ENCODE assay signal across 22 cellular contexts in the genomic region with DNA sequence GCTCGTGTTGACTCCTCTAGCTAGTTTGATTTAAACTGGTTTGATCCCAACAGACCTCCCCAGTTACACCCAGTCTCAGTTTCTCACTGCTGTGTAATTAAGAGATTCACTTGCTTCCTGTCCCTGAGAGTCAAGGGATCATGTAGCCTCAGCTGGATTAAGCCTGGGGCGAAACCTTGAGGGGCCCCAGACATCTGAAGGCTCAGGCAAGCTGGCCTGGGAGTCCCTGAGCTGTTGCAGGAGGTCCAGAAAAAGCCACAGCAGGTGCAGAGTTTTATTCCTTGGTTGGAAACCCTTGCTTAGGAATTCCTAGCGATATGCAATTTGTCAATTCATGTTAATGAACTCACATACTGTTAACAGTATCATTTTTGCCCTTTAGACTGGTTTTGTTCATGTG. TPM values are rescaled to one million over a fixed set of nuclear protein-coding genes. Genes with fewer than 3 reads are reported as not detected.
DNase-seq lines count a peak whose midpoint lies in the region; ATAC-seq and TF ChIP-seq lines count a peak whose summit lies in the region.
"Had no signal": no experiment of that assay in that cellular context is flagged by ENCODE, and none has a peak within 500 bp of the region (broad histone marks: within the 10 kb centered on the region; RNA-seq: fewer than 3 reads in every experiment).

No MANE protein-coding gene starts in this region.

- peak; percentile 48 for DNase-seq in NCI-H82 (lab: John Stamatoyannopoulos, UW)
- DNase-seq in NCI-H82 treated with DMSO at 0.1 percent for 48 hours (lab: John Stamatoyannopoulos, UW; ENCODE audit: unreplicated experiment) = no peak
- no peak for DNase-seq in glutamatergic neuron
- DNase-seq in nephron progenitor cell = no peak
- DNase-seq in CD14-positive monocyte (ENCODE audit: low spot score) = no peak
- no peak for DNase-seq in Peyer's patch
- DNase-seq: AML-193; Calu3; CD8-positive, alpha-beta T cell; DMS 273 treated with DMSO at 0.1 percent for 48 hours; DMS53; DND-41; EL; HCEC 1CT had no signal

- H3K27me3 Mint-ChIP-seq in glutamatergic neuron (ENCODE audit: unreplicated experiment) = no peaks in the 10 kb centered on the region
- no peaks in the 10 kb centered on the region for H3K27me3 Mint-ChIP-seq in nephron progenitor cell (ENCODE audit: low read depth, poor library complexity)
- H3K27me3 Mint-ChIP-seq in CD14-positive monocyte (ENCODE audit: low read depth in 3 of 3) = peaks cover 0 to 6% (median 5%) of the 10 kb centered on the region in 3 donors

- H3K36me3 ChIP-seq in Peyer's patch = no peaks in the 10 kb centered on the region

- H3K27me3 ChIP-seq in Peyer's patch = no peaks in the 10 kb centered on the region

- intact Hi-C loops in CD14-positive monocyte (cut with micrococcal nuclease) = no loop called here

- H3K27ac ChIP-seq in Peyer's patch = no peak overlapping the region
- H3K27ac ChIP-seq: 22Rv1, A549, C4-2B, HL-60 had no signal

- H3K9me3 Mint-ChIP-seq in glutamatergic neuron (ENCODE audit: unreplicated experiment) = peaks cover 3% of the 10 kb centered on the region
- H3K9me3 Mint-ChIP-seq in nephron progenitor cell = peaks cover 63% of the 10 kb centered on the region
- peaks cover 21 to 42% (median 33%) of the 10 kb centered on the region in 7 donors for H3K9me3 Mint-ChIP-seq in CD14-positive monocyte

- H3K9me3 ChIP-seq in Peyer's patch = peaks cover 0 to 4% (median 0%) of the 10 kb centered on the region in 4 donors
- H3K9me3 ChIP-seq: A549 had no signal

- TF ChIP-seq POLR2A in Peyer's patch (IDR thresholded peaks at IDR 0.05) = no peak

- no peak for ATAC-seq in HG02981 (IDR thresholded peaks at IDR 0.05; ENCODE audit: unreplicated experiment)
- ATAC-seq: A549; CD8-positive, alpha-beta T cell; GM23338 had no signal

- no peak overlapping the region for H3K4me3 ChIP-seq in Peyer's patch
- H3K4me3 ChIP-seq: A549, GM23338 had no signal

- H3K4me1 ChIP-seq in Peyer's patch = no peaks in the 10 kb centered on the region
- H3K4me1 ChIP-seq: A549 had no signal

- no peak overlapping the region for H3K4me3 Mint-ChIP-seq in glutamatergic neuron (ENCODE audit: unreplicated experiment)
- peak overlapping the region; percentile 25 for H3K4me3 Mint-ChIP-seq in nephron progenitor cell
- no peak overlapping the region for H3K4me3 Mint-ChIP-seq in CD14-positive monocyte
- H3K4me3 Mint-ChIP-seq: CD8-positive, alpha-beta T cell; GM23338 had no signal

- TF ChIP-seq CTCF in glutamatergic neuron (IDR thresholded peaks at IDR 0.05; ENCODE audit: partially characterized antibody, unreplicated experiment) (no peak), nephron progenitor cell (IDR thresholded peaks at IDR 0.05) (no peak), CD14-positive monocyte (IDR thresholded peaks at IDR 0.05) (no peak), Peyer's patch (IDR thresholded peaks at IDR 0.05) (no peak)

- peaks cover 6% of the 10 kb centered on the region for H3K4me1 Mint-ChIP-seq in glutamatergic neuron (ENCODE audit: low read depth, unreplicated experiment)
- H3K4me1 Mint-ChIP-seq in nephron progenitor cell = peaks cover 22% of the 10 kb centered on the region
- H3K4me1 Mint-ChIP-seq in CD14-positive monocyte = no peaks in the 10 kb centered on the region
- H3K4me1 Mint-ChIP-seq: GM23338 had no signal

- H3K36me3 Mint-ChIP-seq in glutamatergic neuron (ENCODE audit: unreplicated experiment) (peaks cover 25% of the 10 kb centered on the region), nephron progenitor cell (ENCODE audit: low read depth) (peaks cover 18% of the 10 kb centered on the region), CD14-positive monocyte (no peaks in the 10 kb centered on the region)
- H3K36me3 Mint-ChIP-seq: CD8-positive, alpha-beta T cell had no signal

- peak overlapping the region; percentile 17 for H3K27ac Mint-ChIP-seq in glutamatergic neuron (ENCODE audit: unreplicated experiment)
- H3K27ac Mint-ChIP-seq in nephron progenitor cell = peak overlapping the region; percentile 72
- H3K27ac Mint-ChIP-seq in CD14-positive monocyte = no peak overlapping the region
- H3K27ac Mint-ChIP-seq: CD8-positive, alpha-beta T cell; GM23338 had no signal

RNA-seq across cellular contexts. Expression of a gene that starts 52.9 kb away (rescaled TPM):
- total RNA-seq in glutamatergic neuron (ENCODE audit: unreplicated experiment) = not detected
- not detected for polyA plus RNA-seq in CD14-positive monocyte
- total RNA-seq in Peyer's patch = not detected
- total RNA-seq: Calu3; CD8-positive, alpha-beta T cell; GM23338; HT1080 had no signal
- polyA plus RNA-seq: A549, BJ, GM23338 had no signal

RNA-seq across cellular contexts. Expression of a gene that starts 55.1 kb away (rescaled TPM):
- total RNA-seq in glutamatergic neuron (ENCODE audit: unreplicated experiment) = not detected
- polyA plus RNA-seq in CD14-positive monocyte = not detected
- not detected for total RNA-seq in Peyer's patch
- total RNA-seq: Calu3; CD8-positive, alpha-beta T cell; GM23338; HT1080 had no signal
- polyA plus RNA-seq: A549, GM23338 had no signal

Comparison
In these comparisons a context has a peak if more than half of its experiments do, and no peak if none do; other contexts are left out.
1. H3K27ac Mint-ChIP-seq: peak in glutamatergic neuron (single experiment) and nephron progenitor cell (single experiment); none in CD14-positive monocyte (0 of 7).